11 cellular contexts compared by ENCODE assay signal in genomic region chr9:133274236-133275104, GRCh38. TPM values are rescaled to one million over a fixed set of nuclear protein-coding genes. Genes with fewer than 3 reads are reported as not detected.
DNase-seq lines count a peak whose midpoint lies in the region; ATAC-seq and TF ChIP-seq lines count a peak whose summit lies in the region.
"Had no signal": no experiment of that assay in that cellular context is flagged by ENCODE, and none has a peak within 500 bp of the region (broad histone marks: within the 10 kb centered on the region; RNA-seq: fewer than 3 reads in every experiment).

No MANE protein-coding gene starts in this region.

- H3K27me3 ChIP-seq in breast epithelium (peaks cover 3 to 42% of the 10 kb centered on the region in 2 donors), right cardiac atrium (ENCODE audit: control insufficient read depth, insufficient read depth) (no peaks in the 10 kb centered on the region), osteoblast (ENCODE audit: insufficient read depth, low read length) (peaks cover 48% of the 10 kb centered on the region)

- H2AFZ ChIP-seq in osteoblast (ENCODE audit: low read length), result no peak overlapping the region

- no peaks in the 10 kb centered on the region for H3K79me2 ChIP-seq in osteoblast (ENCODE audit: insufficient read depth, low read length)

- H3K27ac ChIP-seq in breast epithelium (peak overlapping the region; percentile 36 to 80), right cardiac atrium (ENCODE audit: low read length) (no peak overlapping the region), osteoblast (ENCODE audit: low read depth, low read length) (no peak overlapping the region), urinary bladder (ENCODE audit: low read depth) (peak overlapping the region; percentile 89)

- DNase-seq in breast epithelium (ENCODE audit: low spot score in 2 of 2), result no peak
- no peak for DNase-seq in MCF 10A (ENCODE audit: unreplicated experiment)
- peak in 2 of 3 donors; percentile 47 to 62 for DNase-seq in right cardiac atrium
- DNase-seq in osteoblast (ENCODE audit: insufficient read length, low spot score, missing footprints), result peak; percentile 58
- no peak for DNase-seq in chondrocyte (ENCODE audit: low spot score)
- no peak for DNase-seq in effector CD4-positive, alpha-beta T cell
- DNase-seq: activated effector memory CD4-positive, alpha-beta T cell treated with anti-CD3 and anti-CD28 coated beads, Interleukin-2, amount 50 U/mL, for 16 hours; NCI-H2029 treated with DMSO at 0.1 percent for 48 hours had no signal

- H3K36me3 ChIP-seq in breast epithelium, result no peaks in the 10 kb centered on the region
- H3K36me3 ChIP-seq in osteoblast (ENCODE audit: insufficient read depth, low read length), result no peaks in the 10 kb centered on the region
- no peaks in the 10 kb centered on the region for H3K36me3 ChIP-seq in urinary bladder (ENCODE audit: insufficient read depth)

- H3K9me3 ChIP-seq in breast epithelium, result peaks cover 2 to 12% of the 10 kb centered on the region in 2 donors
- H3K9me3 ChIP-seq in right cardiac atrium (ENCODE audit: control insufficient read depth, low read length), result no peaks in the 10 kb centered on the region
- no peaks in the 10 kb centered on the region for H3K9me3 ChIP-seq in osteoblast (ENCODE audit: low read depth, low read length)

- BruUV-seq in MCF 10A (replicated peaks; lab: Mats Ljungman, UMichigan), result no TSS peak

- peak overlapping the region; percentile 45 to 69 (median 52) for H3K4me3 ChIP-seq in breast epithelium
- H3K4me3 ChIP-seq in right cardiac atrium (ENCODE audit: low read length), result peak overlapping the region; percentile 46
- no peak overlapping the region for H3K4me3 ChIP-seq in osteoblast (ENCODE audit: insufficient read depth, low read length)
- H3K4me3 ChIP-seq in urinary bladder (ENCODE audit: low read depth, low read length), result peak overlapping the region; percentile 51

- intact Hi-C loops in breast epithelium (cut with DNase I; ENCODE audit: low total_unique reads), result no loop called here
- intact Hi-C loops in MCF 10A (cut with micrococcal nuclease), result no loop called here
- intact Hi-C loops in right cardiac atrium (cut with DNase I), result no loop called here

- TF ChIP-seq CTCF in breast epithelium (IDR thresholded peaks at IDR 0.05) (no peak), MCF 10A (IDR thresholded peaks at IDR 0.05; ENCODE audit: unreplicated experiment) (no peak), osteoblast (IDR thresholded peaks at IDR 0.05; ENCODE audit: extremely low read depth, low read depth, low read length) (no peak), chondrocyte (IDR thresholded peaks at IDR 0.05) (no peak)

- no peak for TF ChIP-seq POLR2A in breast epithelium (IDR thresholded peaks at IDR 0.05)

- H3K4me3 Mint-ChIP-seq in MCF 10A (ENCODE audit: unreplicated experiment) (no peak overlapping the region), chondrocyte (ENCODE audit: unreplicated experiment) (no peak overlapping the region)

- ATAC-seq in right cardiac atrium (peak; percentile 12 to 19), GM18909 (IDR thresholded peaks at IDR 0.05; ENCODE audit: poor library complexity, unreplicated experiment) (no peak)

- no peaks in the 10 kb centered on the region for H4K20me1 ChIP-seq in osteoblast (ENCODE audit: insufficient read depth, low read length)

- POLR2A ChIA-PET in MCF 10A (lab: Yijun Ruan, JAX), result no interaction called here

- no peak overlapping the region for H3K4me2 ChIP-seq in osteoblast (ENCODE audit: insufficient read depth, low read length)

- H3K9me3 Mint-ChIP-seq in MCF 10A (ENCODE audit: unreplicated experiment), result no peaks in the 10 kb centered on the region
- H3K9me3 Mint-ChIP-seq in chondrocyte (ENCODE audit: low read depth), result peaks cover 6% of the 10 kb centered on the region

- no peaks in the 10 kb centered on the region for H3K36me3 Mint-ChIP-seq in MCF 10A (ENCODE audit: insufficient read depth, unreplicated experiment)
- H3K36me3 Mint-ChIP-seq in chondrocyte (ENCODE audit: low read depth), result no peaks in the 10 kb centered on the region

- no peak overlapping the region for H3K27ac Mint-ChIP-seq in MCF 10A (ENCODE audit: low read depth, unreplicated experiment)
- no peak overlapping the region for H3K27ac Mint-ChIP-seq in chondrocyte (ENCODE audit: unreplicated experiment)

- H3K4me1 Mint-ChIP-seq in MCF 10A (ENCODE audit: insufficient read depth, unreplicated experiment) (no peaks in the 10 kb centered on the region), chondrocyte (ENCODE audit: low read depth) (peaks cover 3% of the 10 kb centered on the region)

- H3K27me3 Mint-ChIP-seq in MCF 10A (ENCODE audit: insufficient read depth, unreplicated experiment), result peaks cover 23% of the 10 kb centered on the region
- peaks cover 55% of the 10 kb centered on the region for H3K27me3 Mint-ChIP-seq in chondrocyte (ENCODE audit: low read depth)

- CTCF ChIA-PET in MCF 10A (lab: Yijun Ruan, JAX), result no interaction called here

- H3K4me1 ChIP-seq in breast epithelium (no peaks in the 10 kb centered on the region), right cardiac atrium (ENCODE audit: control insufficient read depth, insufficient read depth, low read length) (no peaks in the 10 kb centered on the region), osteoblast (ENCODE audit: insufficient read depth, low read length) (no peaks in the 10 kb centered on the region), urinary bladder (ENCODE audit: insufficient read depth) (no peaks in the 10 kb centered on the region)

- 25% methylated on average over 60 of the region's 60 CpGs for WGBS in right cardiac atrium
- 23% methylated on average over 60 of the region's 60 CpGs for WGBS in urinary bladder

RNA-seq across cellular contexts. Expression of gene ABO, which starts 0.5 kb away (rescaled TPM):
- total RNA-seq in breast epithelium (1 to 10 TPM; 1.1 to 3.9 (median 2.8) TPM), MCF 10A (2022) (not detected in 2 replicates), right cardiac atrium (1 to 10 TPM in 3 of 4 donors, under 1 TPM in 1; 0.66 to 2.0 (median 1.6) TPM), osteoblast (not detected in 2 replicates), urinary bladder (1.4 TPM), chondrocyte (0.17 TPM in 1 of 3 replicates, not detected in the others)
- polyA plus RNA-seq in right cardiac atrium (1.0 TPM), urinary bladder (1.9 TPM)
- total RNA-seq: RPMI7951 had no signal

Comparison
In these comparisons a context has a peak if more than half of its experiments do, and no peak if none do; other contexts are left out.
1. DNase-seq: peak in right cardiac atrium (2 of 3) and osteoblast (single experiment); none in breast epithelium (0 of 2), MCF 10A (single experiment), chondrocyte (single experiment) and effector CD4-positive, alpha-beta T cell (single experiment).
2. H3K27ac ChIP-seq: peak in breast epithelium (2 of 2) and urinary bladder (single experiment); none in right cardiac atrium (single experiment) and osteoblast (single experiment).